29 cellular contexts compared by ENCODE assay signal in genomic region chr5:164298165-164298564, GRCh38.
"Had no signal": no experiment of that assay in that cellular context is flagged by ENCODE, and none has a peak within 500 bp of the region (broad histone marks: within the 10 kb centered on the region; RNA-seq: fewer than 3 reads in every experiment).

No MANE protein-coding gene starts in this region.

- H3K9me3 ChIP-seq: gastroesophageal sphincter, heart left ventricle, mucosa of descending colon, neutrophil, prostate gland, right atrium auricular region, sigmoid colon, thyroid gland had no signal

- H3K4me3 Mint-ChIP-seq: endodermal cell; memory B cell; naive B cell; natural killer cell treated with Interleukin-12 subunit alpha and Interleukin-12 subunit beta and Interleukin-15 and Interleukin-18, amount 100 ng/mL, for 72 hours; stimulated activated effector memory CD8-positive, alpha-beta T cell treated with anti-CD3 and anti-CD28 coated beads, Interleukin-12 subunit alpha, Interleukin-12 subunit beta, amount 100 ng/mL, for 72 hours had no signal

- H3K27ac ChIP-seq: dorsolateral prefrontal cortex, epithelial cell of prostate, foreskin keratinocyte, gastroesophageal sphincter, heart left ventricle, hepatocyte, neutrophil, parathyroid adenoma, prostate gland, right atrium auricular region, sigmoid colon, stomach, thyroid gland had no signal

- H3K27me3 ChIP-seq: foreskin keratinocyte, heart left ventricle, hepatocyte, neutrophil, right atrium auricular region, sigmoid colon, thyroid gland had no signal

- H3K9me3 Mint-ChIP-seq: memory B cell; stimulated activated effector memory CD8-positive, alpha-beta T cell treated with anti-CD3 and anti-CD28 coated beads, Interleukin-12 subunit alpha, Interleukin-12 subunit beta, amount 100 ng/mL, for 72 hours had no signal

- H3K27ac Mint-ChIP-seq: endodermal cell; memory B cell; mesothelial cell of epicardium; naive B cell; natural killer cell treated with Interleukin-12 subunit alpha and Interleukin-12 subunit beta and Interleukin-15 and Interleukin-18, amount 100 ng/mL, for 72 hours; stimulated activated effector memory CD8-positive, alpha-beta T cell treated with anti-CD3 and anti-CD28 coated beads, Interleukin-12 subunit alpha, Interleukin-12 subunit beta, amount 100 ng/mL, for 72 hours had no signal

- H3K79me2 ChIP-seq: hepatocyte, parathyroid adenoma had no signal

- H3K4me2 ChIP-seq: hepatocyte had no signal

- H2AFZ ChIP-seq: hepatocyte, parathyroid adenoma had no signal

- H3K27me3 Mint-ChIP-seq: natural killer cell treated with Interleukin-12 subunit alpha and Interleukin-12 subunit beta and Interleukin-15 and Interleukin-18, amount 100 ng/mL, for 72 hours had no signal

- H3K9ac ChIP-seq: parathyroid adenoma had no signal

- DNase-seq: dorsolateral prefrontal cortex; effector CD4-positive, alpha-beta T cell; endodermal cell; foreskin keratinocyte; heart left ventricle; kidney; mucosa of descending colon; naive B cell; sigmoid colon; stimulated activated CD4-positive, alpha-beta T cell treated with anti-CD3 and anti-CD28 coated beads, Interleukin-2, amount 100 ng/mL, for 24 hours; stimulated activated CD4-positive, alpha-beta T cell treated with anti-CD3 and anti-CD28 coated beads, Interleukin-4, amount 100 ng/mL, for 24 hours; stimulated activated naive CD4-positive, alpha-beta T cell treated with Interleukin-2 at 50 U/mL for 16 hours; stomach; thyroid gland; trophoblast cell had no signal

- H3K4me3 ChIP-seq: gastroesophageal sphincter, heart left ventricle, hepatocyte, lung, mucosa of descending colon, prostate gland, right atrium auricular region, sigmoid colon, stomach, thyroid gland had no signal

- H3K36me3 ChIP-seq: gastroesophageal sphincter, heart left ventricle, neutrophil, prostate gland, right atrium auricular region, sigmoid colon, stomach, thyroid gland had no signal

- ATAC-seq: esophagus mucosa; foreskin keratinocyte; gastroesophageal sphincter; heart left ventricle; left lobe of liver; mucosa of descending colon; natural killer cell treated with Interleukin-12 subunit alpha and Interleukin-12 subunit beta and Interleukin-15 and Interleukin-18, amount 100 ng/mL, for 72 hours; stimulated activated effector memory CD8-positive, alpha-beta T cell treated with anti-CD3 and anti-CD28 coated beads, Interleukin-12 subunit alpha, Interleukin-12 subunit beta, amount 100 ng/mL, for 72 hours had no signal

- H3K4me1 Mint-ChIP-seq: naive B cell; stimulated activated effector memory CD8-positive, alpha-beta T cell treated with anti-CD3 and anti-CD28 coated beads, Interleukin-12 subunit alpha, Interleukin-12 subunit beta, amount 100 ng/mL, for 72 hours had no signal

- H3K4me1 ChIP-seq: foreskin keratinocyte, gastroesophageal sphincter, heart left ventricle, parathyroid adenoma, prostate gland, right atrium auricular region, thyroid gland had no signal

- H3K36me3 Mint-ChIP-seq: memory B cell; mesothelial cell of epicardium; naive B cell; natural killer cell treated with Interleukin-12 subunit alpha and Interleukin-12 subunit beta and Interleukin-15 and Interleukin-18, amount 100 ng/mL, for 72 hours; stimulated activated effector memory CD8-positive, alpha-beta T cell treated with anti-CD3 and anti-CD28 coated beads, Interleukin-12 subunit alpha, Interleukin-12 subunit beta, amount 100 ng/mL, for 72 hours had no signal
